Comparison of ENCODE assay signal across 1 cellular context in the genomic region with DNA sequence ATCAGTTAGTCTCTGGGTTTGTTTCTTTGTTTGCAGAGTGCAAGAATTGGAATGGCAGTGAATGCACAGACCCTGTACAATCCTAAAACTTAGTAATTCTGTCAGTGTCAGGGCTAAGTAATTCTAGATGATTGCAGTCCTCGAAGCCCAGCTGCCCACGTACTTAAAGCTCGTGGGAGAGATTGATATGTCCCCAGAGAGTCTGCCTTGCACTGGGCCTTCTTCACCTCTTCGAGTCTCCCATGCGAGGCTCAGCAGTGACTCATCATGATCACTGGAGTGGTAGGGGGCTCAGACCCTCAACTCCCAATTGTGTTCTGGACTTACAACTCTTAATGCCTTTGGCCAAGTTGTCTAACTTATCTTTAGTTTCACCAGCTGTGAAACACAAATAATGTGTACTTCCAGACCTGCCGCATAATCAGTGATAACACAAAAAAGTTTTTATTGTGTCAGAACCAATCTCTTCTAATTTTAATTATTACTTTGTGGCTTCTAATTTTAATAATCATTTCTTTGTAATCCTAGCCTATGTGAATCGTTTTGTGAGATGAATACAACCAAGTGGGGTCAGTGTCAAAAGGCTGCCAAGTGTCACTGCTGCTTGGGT.
TF ChIP-seq lines count a peak whose summit lies in the region.

No MANE protein-coding gene starts in this region.

TF ChIP-seq in SK-N-SH, 30 proteins besides CTCF, POLR2A, EP300 and RAD21 (continued from another document):
- TF ChIP-seq, protein P1, sequence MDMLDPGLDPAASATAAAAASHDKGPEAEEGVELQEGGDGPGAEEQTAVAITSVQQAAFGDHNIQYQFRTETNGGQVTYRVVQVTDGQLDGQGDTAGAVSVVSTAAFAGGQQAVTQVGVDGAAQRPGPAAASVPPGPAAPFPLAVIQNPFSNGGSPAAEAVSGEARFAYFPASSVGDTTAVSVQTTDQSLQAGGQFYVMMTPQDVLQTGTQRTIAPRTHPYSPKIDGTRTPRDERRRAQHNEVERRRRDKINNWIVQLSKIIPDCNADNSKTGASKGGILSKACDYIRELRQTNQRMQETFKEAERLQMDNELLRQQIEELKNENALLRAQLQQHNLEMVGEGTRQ (IDR thresholded peaks at IDR 0.05; ENCODE audit: borderline replicate concordance, low read depth, low read length): no peak
- TF ChIP-seq RXRA (IDR thresholded peaks at IDR 0.05; ENCODE audit: borderline replicate concordance, low read depth) (no peak), CHD2 (IDR thresholded peaks at IDR 0.05; ENCODE audit: low read length, partially characterized antibody) (peak; percentile 76), GATA2 (CRISPR knock-in tag; IDR thresholded peaks at IDR 0.05) (peak; percentile 73), NRF1 (IDR thresholded peaks at IDR 0.05; ENCODE audit: low read depth, low read length) (0 out of 2 replicates have a peak, but pooled peaks have one; percentile 13), NFIC (IDR thresholded peaks at IDR 0.05; ENCODE audit: borderline replicate concordance) (no peak)
- TF ChIP-seq, protein P2, sequence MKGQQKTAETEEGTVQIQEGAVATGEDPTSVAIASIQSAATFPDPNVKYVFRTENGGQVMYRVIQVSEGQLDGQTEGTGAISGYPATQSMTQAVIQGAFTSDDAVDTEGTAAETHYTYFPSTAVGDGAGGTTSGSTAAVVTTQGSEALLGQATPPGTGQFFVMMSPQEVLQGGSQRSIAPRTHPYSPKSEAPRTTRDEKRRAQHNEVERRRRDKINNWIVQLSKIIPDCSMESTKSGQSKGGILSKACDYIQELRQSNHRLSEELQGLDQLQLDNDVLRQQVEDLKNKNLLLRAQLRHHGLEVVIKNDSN (IDR thresholded peaks at IDR 0.05; ENCODE audit: borderline replicate concordance, low read depth): no peak
